In genomic region chr19:2166741-2167738, GRCh38 we compare ENCODE assay signal across 8 cellular contexts. TPM values are rescaled to one million over a fixed set of nuclear protein-coding genes. Genes with fewer than 3 reads are reported as not detected.
A peak's percentile ranks its signal among the peaks of the same experiment; 100 is the strongest.
DNase-seq lines count a peak whose midpoint lies in the region; ATAC-seq and TF ChIP-seq lines count a peak whose summit lies in the region.

No MANE protein-coding gene starts in this region.

- peaks cover 72% of the 10 kb centered on the region for H3K79me2 ChIP-seq in neural progenitor cell (ENCODE audit: low read depth)

- H3K36me3 ChIP-seq in neural progenitor cell, result no peaks in the 10 kb centered on the region

- H3K9me3 ChIP-seq in neural progenitor cell (ENCODE audit: low read depth), result no peaks in the 10 kb centered on the region

- no peak overlapping the region for H3K4me3 ChIP-seq in neural progenitor cell

- CTCF ChIA-PET in RWPE1 (lab: Yijun Ruan, JAX), result interaction anchor here (0.6 kb wide), 1 partner anchor 52 kb away, joined by 4 read pairs; no protein-coding TSS in a partner anchor

- H3K27me3 ChIP-seq in neural progenitor cell, result no peaks in the 10 kb centered on the region

- H3K36me3 Mint-ChIP-seq in neural progenitor cell, result no peaks in the 10 kb centered on the region

- H3K4me1 Mint-ChIP-seq in neural progenitor cell, result peaks cover 59% of the 10 kb centered on the region

- H3K9me3 Mint-ChIP-seq in neural progenitor cell, result no peaks in the 10 kb centered on the region

- H3K27ac Mint-ChIP-seq in neural progenitor cell, result no peak overlapping the region

- H3K4me1 ChIP-seq in neural progenitor cell, result peaks cover 33% of the 10 kb centered on the region

- POLR2A ChIA-PET in RWPE1 (lab: Yijun Ruan, JAX; ENCODE audit: low non-redundant PET), result no interaction called here

- peaks cover 80% of the 10 kb centered on the region for H4K20me1 ChIP-seq in neural progenitor cell (ENCODE audit: low read depth)

- DNase-seq in NCI-H748 (lab: John Stamatoyannopoulos, UW; ENCODE audit: unreplicated experiment) (peak; percentile 28), NCI-H748 treated with DMSO at 0.1 percent for 48 hours (lab: John Stamatoyannopoulos, UW) (no peak), RWPE1 (ENCODE audit: low spot score) (no peak), neural progenitor cell (ENCODE audit: low spot score) (no peak), NCI-H1417 treated with DMSO at 0.1 percent for 48 hours (lab: John Stamatoyannopoulos, UW) (no peak), GM19240 (ENCODE audit: insufficient read length, low spot score) (no peak)

- peak overlapping the region; percentile 67 for H3K4me3 Mint-ChIP-seq in neural progenitor cell

- ATAC-seq in esophagus mucosa, result peak; percentile 9
- no peak for ATAC-seq in HG02970 (IDR thresholded peaks at IDR 0.05; ENCODE audit: low FRiP score, unreplicated experiment)

- TF ChIP-seq CTCF in RWPE1 (conservative IDR thresholded peaks at IDR 0.05; ENCODE audit: low read depth) (no peak), neural progenitor cell (IDR thresholded peaks at IDR 0.05) (no peak)

- H3K27ac ChIP-seq in RWPE1, result peak overlapping the region; percentile 94
- H3K27ac ChIP-seq in neural progenitor cell, result no peak overlapping the region

- H3K9ac ChIP-seq in neural progenitor cell, result no peak overlapping the region

- no peak overlapping the region for H2AFZ ChIP-seq in neural progenitor cell (replicated peaks)

- H3K4me2 ChIP-seq in neural progenitor cell, result no peak overlapping the region

- H3F3A ChIP-seq in neural progenitor cell (ENCODE audit: low read depth), result peaks cover 75% of the 10 kb centered on the region

- H3K27me3 Mint-ChIP-seq in neural progenitor cell (ENCODE audit: insufficient read depth, low read depth), result peaks cover 17% of the 10 kb centered on the region

RNA-seq across cellular contexts. Expression of gene DOT1L, which starts 3.3 kb away (rescaled TPM):
- total RNA-seq in esophagus mucosa, result 20.8 TPM
- 8.9 and 21.1 TPM in 2 replicates for total RNA-seq in neural progenitor cell (ENCODE audit: low replicate concordance)

RNA-seq across cellular contexts. Expression of gene AP3D1, which starts 15.7 kb away (rescaled TPM):
- total RNA-seq in esophagus mucosa (84.2 TPM), neural progenitor cell (ENCODE audit: low replicate concordance) (50.9 and 93.7 TPM in 2 replicates)
